10 cellular contexts compared by ENCODE assay signal in the genomic region with DNA sequence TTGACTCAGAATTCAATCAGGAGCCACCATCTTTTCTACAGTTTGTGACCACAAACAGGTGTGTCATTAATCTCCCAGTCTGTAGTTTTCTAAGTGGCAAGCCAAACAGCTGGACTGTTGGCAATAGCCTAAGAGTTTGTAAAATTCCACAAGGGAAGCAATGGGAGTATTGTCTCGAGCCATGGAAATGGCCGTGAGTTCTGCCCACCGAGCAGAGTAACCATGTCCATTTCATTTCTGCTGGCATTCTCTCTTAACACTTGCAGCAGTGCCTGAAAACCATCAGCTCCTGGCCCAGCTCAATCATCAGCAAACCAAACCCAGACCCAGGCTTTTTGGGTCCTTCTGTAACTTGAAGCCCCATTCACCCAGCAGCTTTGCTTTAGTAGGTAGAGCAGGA.
"Had no signal": no experiment of that assay in that cellular context is flagged by ENCODE, and none has a peak within 500 bp of the region (broad histone marks: within the 10 kb centered on the region; RNA-seq: fewer than 3 reads in every experiment).

No MANE protein-coding gene starts in this region.

- ATAC-seq: HepG2 had no signal

- FAIRE-seq: H54, HepG2 had no signal

- H3K4me2 ChIP-seq: KMS-11 had no signal

- H3K9ac ChIP-seq: GM23248, KMS-11 had no signal

- H2AFZ ChIP-seq: GM23248 had no signal

- H3K4me3 ChIP-seq: GM23248 had no signal

- DNase-seq: GM23248, GOT3, H9, HCEC 1CT, Karpas-422, KBM-7 had no signal

- H3K27ac ChIP-seq: GM23248, HL-60, KMS-11 had no signal
